In genomic region chr1:17206196-17206595, GRCh38 we compare ENCODE assay signal across 1 cellular context.
TF ChIP-seq lines count a peak whose summit lies in the region.

No MANE protein-coding gene starts in this region.

TF ChIP-seq in IMR-90, 13 proteins besides CTCF, POLR2A, EP300 and RAD21:
- TF ChIP-seq ELK1 (IDR thresholded peaks at IDR 0.05; ENCODE audit: borderline replicate concordance, low read depth, low read length) (no peak), BHLHE40 (IDR thresholded peaks at IDR 0.05; ENCODE audit: low read depth, low read length) (no peak), MAFK (IDR thresholded peaks at IDR 0.05; ENCODE audit: low read depth, low read length) (no peak), NFE2L2 (IDR thresholded peaks at IDR 0.05; ENCODE audit: low read depth, low read length) (no peak), MXI1 (IDR thresholded peaks at IDR 0.05; ENCODE audit: borderline replicate concordance, low read depth, low read length) (no peak), USF2 (IDR thresholded peaks at IDR 0.05; ENCODE audit: low read depth, low read length) (no peak), CEBPB (IDR thresholded peaks at IDR 0.05; ENCODE audit: low read depth, low read length) (no peak), SMC3 (IDR thresholded peaks at IDR 0.05; ENCODE audit: low read depth, low read length) (no peak), CHD1 (IDR thresholded peaks at IDR 0.05; ENCODE audit: low read depth, low read length) (no peak), RCOR1 (IDR thresholded peaks at IDR 0.05; ENCODE audit: insufficient replicate concordance, low read length) (no peak), MAZ (IDR thresholded peaks at IDR 0.05; ENCODE audit: borderline replicate concordance, low read depth, low read length) (no peak), FOS (IDR thresholded peaks at IDR 0.05; ENCODE audit: low read depth, low read length) (no peak), RFX5 (IDR thresholded peaks at IDR 0.05; ENCODE audit: low read depth, low read length) (no peak)
